Comparison of ENCODE assay signal across 8 cellular contexts in the genomic region with DNA sequence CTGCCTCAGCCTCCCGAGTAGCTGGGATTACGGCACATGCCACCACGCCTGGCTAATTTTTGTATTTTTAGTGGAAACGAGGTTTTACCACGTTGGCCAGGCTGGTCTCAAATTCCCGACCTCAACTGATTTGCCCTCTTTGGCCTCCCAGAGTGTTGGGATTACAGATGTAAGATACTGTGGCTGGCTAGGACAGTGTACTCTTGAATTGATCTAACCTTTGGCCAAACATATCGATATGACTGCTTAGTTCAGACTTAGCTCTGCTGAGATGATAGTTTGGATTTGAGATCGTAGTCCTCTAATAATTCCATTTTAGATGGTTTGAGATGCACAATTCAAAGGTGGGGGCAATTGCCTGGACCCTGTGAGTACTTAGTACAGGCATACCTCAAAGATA.
"Had no signal": no experiment of that assay in that cellular context is flagged by ENCODE, and none has a peak within 500 bp of the region (broad histone marks: within the 10 kb centered on the region; RNA-seq: fewer than 3 reads in every experiment).

No MANE protein-coding gene starts in this region.

- FAIRE-seq: H1, HTR-8/SVneo had no signal

- H3K4me1 ChIP-seq: HAP-1 had no signal

- H3K9me3 ChIP-seq: HAP-1 had no signal

- H3K27me3 Mint-ChIP-seq: IgD-negative memory B cell had no signal

- H3K9me3 Mint-ChIP-seq: GM23338 had no signal

- ATAC-seq: GM23338, HCT116 had no signal

- H3K27ac Mint-ChIP-seq: GM23338 had no signal

- DNase-seq: H7, KBM-7 had no signal

- H3K4me2 ChIP-seq: GM23338 had no signal

- H3K4me3 Mint-ChIP-seq: GM23338, IgD-negative memory B cell had no signal

- H3K4me3 ChIP-seq: GM23338, HAP-1 had no signal

- H2AFZ ChIP-seq: GM23338 had no signal
